ENCODE assay signal across 18 cellular contexts in the genomic region with DNA sequence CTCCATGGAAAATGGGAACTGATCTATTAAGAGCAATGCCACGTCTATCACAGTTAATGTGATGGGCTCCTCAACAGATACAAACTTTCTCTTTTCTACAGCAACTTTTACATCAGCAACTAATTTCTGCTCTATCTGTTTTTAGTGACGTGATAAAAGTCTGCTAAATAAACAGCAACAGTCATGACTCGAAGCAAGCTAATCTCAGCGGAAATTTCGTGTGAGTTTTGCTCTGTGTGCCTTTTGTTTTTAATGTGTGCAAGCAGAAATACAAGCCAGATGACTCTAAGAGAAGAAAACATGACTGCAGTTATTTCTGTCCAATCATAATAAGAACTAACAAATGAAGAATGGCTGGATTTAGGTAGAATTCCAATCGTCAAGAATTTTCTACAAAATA.
A peak's percentile ranks its signal among the peaks of the same experiment; 100 is the strongest.
DNase-seq lines count a peak whose midpoint lies in the region; ATAC-seq and TF ChIP-seq lines count a peak whose summit lies in the region.
"Had no signal": no experiment of that assay in that cellular context is flagged by ENCODE, and none has a peak within 500 bp of the region (broad histone marks: within the 10 kb centered on the region; RNA-seq: fewer than 3 reads in every experiment).

No MANE protein-coding gene starts in this region.

- H3K9me3 ChIP-seq in adipocyte (ENCODE audit: control insufficient read depth, low read length) = no peaks in the 10 kb centered on the region

- TF ChIP-seq CTCF in fibroblast of mammary gland (conservative IDR thresholded peaks at IDR 0.05; ENCODE audit: control insufficient read depth, insufficient read depth, low read depth, low read length) = no peak

- H3K36me3 ChIP-seq in adipocyte (ENCODE audit: control insufficient read depth, insufficient read depth, low read length, severe bottlenecking) (no peaks in the 10 kb centered on the region), H7 (replicated peaks; ENCODE audit: control insufficient read depth, insufficient read depth, low read length) (no peaks in the 10 kb centered on the region)
- H3K36me3 ChIP-seq: cardiac muscle cell, neural progenitor cell had no signal

- no peaks in the 10 kb centered on the region for H3K27me3 ChIP-seq in adipocyte (replicated peaks; ENCODE audit: control insufficient read depth, insufficient read depth, low read length)
- H3K27me3 ChIP-seq in H7 (ENCODE audit: control insufficient read depth, insufficient read depth, low read length) = no peaks in the 10 kb centered on the region
- H3K27me3 ChIP-seq: cardiac muscle cell, neural progenitor cell had no signal

- peak; percentile 26 for DNase-seq in AG08395 (ENCODE audit: low spot score)
- DNase-seq in adipocyte (ENCODE audit: low read depth) = peak; percentile 86
- peak; percentile 56 for DNase-seq in fibroblast of mammary gland (ENCODE audit: low read depth)
- DNase-seq in lung microvascular endothelial cell (ENCODE audit: low read depth in 2 of 2) = peak; percentile 4 to 85
- DNase-seq in inferior parietal cortex (ENCODE audit: extremely low spot score) = no peak
- DNase-seq in H7 = no peak
- DNase-seq: ACHN; Calu3; NCI-H1417 treated with DMSO at 0.1 percent for 48 hours; NCI-H446; stimulated activated naive CD4-positive, alpha-beta T cell treated with Interleukin-2 at 50 U/mL for 16 hours had no signal

- ATAC-seq in esophagus mucosa (no peak), HG03097 (IDR thresholded peaks at IDR 0.05; ENCODE audit: low FRiP score, unreplicated experiment) (no peak)
- ATAC-seq: SK-N-SH treated with all-trans-retinoic acid at 6 μM for 48 hours had no signal

- H3K9ac ChIP-seq in adipocyte (ENCODE audit: low read length) = no peak overlapping the region
- H3K9ac ChIP-seq: KMS-11, neural progenitor cell had no signal

- H3K4me3 ChIP-seq in adipocyte (ENCODE audit: low read length) (no peak overlapping the region), fibroblast of mammary gland (ENCODE audit: control insufficient read depth, low read depth, low read length) (no peak overlapping the region), H7 (ENCODE audit: insufficient read depth, low read depth, low read length) (no peak overlapping the region)
- H3K4me3 ChIP-seq: cardiac muscle cell, neural progenitor cell, skin epidermis had no signal

- peaks cover 23% of the 10 kb centered on the region for H3K4me1 ChIP-seq in adipocyte (ENCODE audit: control insufficient read depth, insufficient read depth, low read length)

Comparison
In these comparisons a context has a peak if more than half of its experiments do, and no peak if none do; other contexts are left out.
1. DNase-seq: peak in AG08395 (single experiment), adipocyte (single experiment), fibroblast of mammary gland (single experiment) and lung microvascular endothelial cell (2 of 2); none in inferior parietal cortex (single experiment) and H7 (single experiment).